Comparison of ENCODE assay signal across 13 cellular contexts in the genomic region with DNA sequence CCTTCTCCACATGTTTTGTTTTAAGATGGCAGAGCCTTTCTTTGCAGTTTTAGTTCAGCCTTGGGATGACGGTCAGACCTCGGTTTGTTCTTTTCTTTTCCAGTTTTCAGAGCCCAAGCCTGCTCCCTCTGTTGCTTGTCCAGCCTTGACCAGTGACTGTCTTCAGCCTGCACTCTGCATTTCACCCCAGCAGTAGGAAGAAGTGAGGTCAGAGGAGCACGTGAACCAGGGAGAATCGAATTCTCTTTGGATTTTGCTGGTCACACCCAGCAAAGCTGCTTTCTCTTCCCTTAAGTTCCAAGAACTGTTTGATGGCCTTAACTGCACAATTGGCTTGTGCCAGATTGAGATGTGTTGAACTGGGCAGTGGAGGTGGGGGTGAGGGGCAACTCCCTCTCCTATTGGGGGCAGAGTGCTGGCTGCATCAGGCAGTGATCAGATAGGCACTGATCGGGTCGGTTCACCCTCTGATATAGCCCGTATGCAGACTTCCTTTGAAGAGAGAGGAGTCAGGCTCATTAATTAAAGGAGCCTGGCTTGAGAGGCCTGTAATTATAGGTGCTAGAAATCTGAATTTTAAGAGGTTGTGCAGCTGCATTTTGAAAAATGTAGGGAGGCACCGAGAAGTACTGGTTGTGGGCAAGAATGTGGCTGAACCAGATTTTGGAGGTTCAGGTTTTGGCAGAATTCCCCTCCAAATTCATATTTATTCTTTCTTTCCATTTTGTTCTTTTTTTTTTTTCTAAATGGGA. TPM values are rescaled to one million over a fixed set of nuclear protein-coding genes. Genes with fewer than 3 reads are reported as not detected.
DNase-seq lines count a peak whose midpoint lies in the region; ATAC-seq and TF ChIP-seq lines count a peak whose summit lies in the region.
"Had no signal": no experiment of that assay in that cellular context is flagged by ENCODE, and none has a peak within 500 bp of the region (broad histone marks: within the 10 kb centered on the region; RNA-seq: fewer than 3 reads in every experiment).

No MANE protein-coding gene starts in this region.

- WGBS in adrenal gland, 4 donors, result 44 to 60% (median 50%) methylated on average over 8 of the region's 8 CpGs

- H3K27ac Mint-ChIP-seq in CD14-positive monocyte, result peak overlapping the region in 4 of 7 donors; percentile 36 to 58 (median 53)
- H3K27ac Mint-ChIP-seq: activated T-helper 1 cell treated with anti-CD3 and anti-CD28 coated beads, Interleukin-12 subunit alpha, Interleukin-12 subunit beta, Interleukin-2, Interleukin-4 antibody, amounts not matched to agents 30 ng/mL and 10 ng/mL and 1 ng/mL, durations not matched to agents 14 hours and 24 hours and 36 hours had no signal

- peaks cover 5% of the 10 kb centered on the region for H4K20me1 ChIP-seq in Karpas-422 (ENCODE audit: insufficient read depth, low read depth, low read length)

- H3K27me3 ChIP-seq in adrenal gland (no peaks in the 10 kb centered on the region), lower lobe of right lung (ENCODE audit: low read depth) (no peaks in the 10 kb centered on the region), Karpas-422 (ENCODE audit: low read length) (no peaks in the 10 kb centered on the region)
- H3K27me3 ChIP-seq: tibial nerve had no signal

- H3K36me3 ChIP-seq in adrenal gland (replicated peaks in 1 of 2) (no peaks in the 10 kb centered on the region), lower lobe of right lung (no peaks in the 10 kb centered on the region), Karpas-422 (ENCODE audit: insufficient read depth, low read length) (no peaks in the 10 kb centered on the region)
- H3K36me3 ChIP-seq: tibial nerve had no signal

- no peak overlapping the region for H3K9ac ChIP-seq in Karpas-422 (ENCODE audit: low read length)

- peaks cover 0 to 2% (median 0%) of the 10 kb centered on the region in 3 donors for H3K27me3 Mint-ChIP-seq in CD14-positive monocyte (ENCODE audit: low read depth in 3 of 3)

- peak overlapping the region in 3 of 5 donors; percentile 13 to 73 (median 72) for H3K27ac ChIP-seq in adrenal gland
- H3K27ac ChIP-seq in lower lobe of right lung, result peak overlapping the region; percentile 53
- H3K27ac ChIP-seq in Karpas-422 (ENCODE audit: low read length), result no peak overlapping the region
- H3K27ac ChIP-seq: tibial nerve had no signal

- no peak for TF ChIP-seq RAD21 in Ishikawa (IDR thresholded peaks at IDR 0.05; ENCODE audit: low read depth)

- no peak overlapping the region for H3K4me3 ChIP-seq in adrenal gland
- no peak overlapping the region for H3K4me3 ChIP-seq in lower lobe of right lung
- no peak overlapping the region for H3K4me3 ChIP-seq in Karpas-422 (ENCODE audit: low read length)
- H3K4me3 ChIP-seq: tibial nerve had no signal

- no peak overlapping the region for H3K4me2 ChIP-seq in Karpas-422 (ENCODE audit: low read depth, low read length, poor library complexity, severe bottlenecking)

- H3K4me3 Mint-ChIP-seq in CD14-positive monocyte, result no peak overlapping the region
- H3K4me3 Mint-ChIP-seq: activated T-helper 1 cell treated with anti-CD3 and anti-CD28 coated beads, Interleukin-12 subunit alpha, Interleukin-12 subunit beta, Interleukin-2, Interleukin-4 antibody, amounts not matched to agents 30 ng/mL and 10 ng/mL and 1 ng/mL, durations not matched to agents 14 hours and 24 hours and 36 hours had no signal

- ATAC-seq in lower lobe of right lung, result no peak
- no peak for ATAC-seq in GM21717 (IDR thresholded peaks at IDR 0.05; ENCODE audit: unreplicated experiment)

- H3K9me3 ChIP-seq in adrenal gland (replicated peaks in 1 of 3), result no peaks in the 10 kb centered on the region
- H3K9me3 ChIP-seq in lower lobe of right lung, result no peaks in the 10 kb centered on the region
- H3K9me3 ChIP-seq in Karpas-422 (ENCODE audit: low read length), result no peaks in the 10 kb centered on the region
- H3K9me3 ChIP-seq: tibial nerve had no signal

- TF ChIP-seq EP300 in Ishikawa (IDR thresholded peaks at IDR 0.05; ENCODE audit: borderline replicate concordance), result peak; percentile 45; the same call in 1 of the 2 replicates

- no peaks in the 10 kb centered on the region for H3K9me3 Mint-ChIP-seq in CD14-positive monocyte
- H3K9me3 Mint-ChIP-seq: activated T-helper 1 cell treated with anti-CD3 and anti-CD28 coated beads, Interleukin-12 subunit alpha, Interleukin-12 subunit beta, Interleukin-2, Interleukin-4 antibody, amounts not matched to agents 30 ng/mL and 10 ng/mL and 1 ng/mL, durations not matched to agents 14 hours and 24 hours and 36 hours had no signal

- intact Hi-C loops in CD14-positive monocyte (cut with micrococcal nuclease), result no loop called here
- intact Hi-C loops in adrenal gland (cut with DNase I), result no loop called here
- intact Hi-C loops in lower lobe of right lung (cut with DNase I), result loop anchor here (10.0 kb wide), 1 partner anchor 348 kb away; no protein-coding TSS in a partner anchor

- H2AFZ ChIP-seq in Karpas-422 (ENCODE audit: low read length), result no peak overlapping the region

- H3K4me1 ChIP-seq in adrenal gland (replicated peaks in 1 of 2), result peaks cover 11 to 20% of the 10 kb centered on the region in 2 donors
- peaks cover 59% of the 10 kb centered on the region for H3K4me1 ChIP-seq in lower lobe of right lung
- H3K4me1 ChIP-seq in Karpas-422 (ENCODE audit: low read length), result peaks cover 53% of the 10 kb centered on the region

- TF ChIP-seq POLR2A in adrenal gland (IDR thresholded peaks at IDR 0.05), result peak in 1 of 2 donors; percentile 36

- DNase-seq in CD14-positive monocyte (ENCODE audit: low spot score) (no peak), adrenal gland (peak in 4 of 7 donors; percentile 46 to 66 (median 59)), lower lobe of right lung (no peak), Karpas-422 (no peak), NCI-H2029 (lab: John Stamatoyannopoulos, UW) (no peak), hypothalamus (lab: John Stamatoyannopoulos, UW) (no peak)
- DNase-seq: activated CD4-positive, alpha-beta T cell treated with anti-CD3 and anti-CD28 coated beads, Interleukin-2, amount 50 U/mL, for 1 hour; foreskin melanocyte; NCI-H524 treated with DMSO at 0.1 percent for 48 hours had no signal

- TF ChIP-seq CTCF in CD14-positive monocyte (IDR thresholded peaks at IDR 0.05), result no peak
- TF ChIP-seq CTCF in adrenal gland (IDR thresholded peaks at IDR 0.05), result no peak
- TF ChIP-seq CTCF in lower lobe of right lung (IDR thresholded peaks at IDR 0.05), result no peak

- no peaks in the 10 kb centered on the region for H3K9me2 ChIP-seq in Karpas-422 (replicated peaks; ENCODE audit: insufficient read depth, low read length)

- peaks cover 83% of the 10 kb centered on the region for H3K79me2 ChIP-seq in Karpas-422 (ENCODE audit: low read length)

- H3K36me3 Mint-ChIP-seq in CD14-positive monocyte, result peaks cover 21 to 37% of the 10 kb centered on the region in 2 donors

- H3K4me1 Mint-ChIP-seq in CD14-positive monocyte, result peaks cover 11% of the 10 kb centered on the region

TF ChIP-seq in Ishikawa, 13 proteins besides CTCF, POLR2A, EP300 and RAD21:
- TF ChIP-seq TCF12 (IDR thresholded peaks at IDR 0.05; ENCODE audit: low read depth) (peak; percentile 62; the same call in 1 of the 2 replicates), TAF1 (IDR thresholded peaks at IDR 0.05; ENCODE audit: low read depth) (no peak), NFIC (IDR thresholded peaks at IDR 0.05) (peak; percentile 75), FOXM1 (IDR thresholded peaks at IDR 0.05; ENCODE audit: borderline replicate concordance, low read depth) (0 out of 2 replicates have a peak, but pooled peaks have one; percentile 40), CREB1 (IDR thresholded peaks at IDR 0.05; ENCODE audit: low read depth) (no peak), TEAD4 (IDR thresholded peaks at IDR 0.05) (peak; percentile 80)
- TF ChIP-seq, protein P1, sequence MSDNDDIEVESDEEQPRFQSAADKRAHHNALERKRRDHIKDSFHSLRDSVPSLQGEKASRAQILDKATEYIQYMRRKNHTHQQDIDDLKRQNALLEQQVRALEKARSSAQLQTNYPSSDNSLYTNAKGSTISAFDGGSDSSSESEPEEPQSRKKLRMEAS (IDR thresholded peaks at IDR 0.05), result peak; percentile 62; the same call in 1 of the 2 replicates
- TF ChIP-seq, protein P2, sequence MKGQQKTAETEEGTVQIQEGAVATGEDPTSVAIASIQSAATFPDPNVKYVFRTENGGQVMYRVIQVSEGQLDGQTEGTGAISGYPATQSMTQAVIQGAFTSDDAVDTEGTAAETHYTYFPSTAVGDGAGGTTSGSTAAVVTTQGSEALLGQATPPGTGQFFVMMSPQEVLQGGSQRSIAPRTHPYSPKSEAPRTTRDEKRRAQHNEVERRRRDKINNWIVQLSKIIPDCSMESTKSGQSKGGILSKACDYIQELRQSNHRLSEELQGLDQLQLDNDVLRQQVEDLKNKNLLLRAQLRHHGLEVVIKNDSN (IDR thresholded peaks at IDR 0.05), result peak; percentile 63; the same call in 1 of the 2 replicates

RNA-seq across cellular contexts. Expression of a gene that starts 42.4 kb away (rescaled TPM):
- polyA plus RNA-seq in CD14-positive monocyte, result 1 to 10 TPM; 2.2 to 2.7 TPM
- total RNA-seq in adrenal gland, result 10 to 100 TPM in 6 of 8 donors, 1 to 10 TPM in 2; 9.7 to 23.9 (median 18.1) TPM
- polyA plus RNA-seq in adrenal gland, result 10 to 100 TPM; 15.7 to 19.5 (median 19.5) TPM
- total RNA-seq in lower lobe of right lung, result 27.9 TPM
- total RNA-seq in Karpas-422 (2014; rRNA removed; shearing (Covaris generic); ENCODE audit: low replicate concordance), result 9.1 and 11.0 TPM in 2 replicates

RNA-seq across cellular contexts. Expression of a gene that starts 44.8 kb away (rescaled TPM):
- polyA plus RNA-seq in CD14-positive monocyte (10 to 100 TPM; 17.3 to 17.8 TPM), adrenal gland (10 to 100 TPM; 13.0 to 35.2 (median 13.0) TPM)
- total RNA-seq in adrenal gland (10 to 100 TPM; 22.5 to 42.1 (median 35.6) TPM), lower lobe of right lung (37.0 TPM)
- total RNA-seq in Karpas-422 (2014; rRNA removed; shearing (Covaris generic); ENCODE audit: low replicate concordance), result 42.9 and 61.9 TPM in 2 replicates

Comparison
In these comparisons a context has a peak if more than half of its experiments do, and no peak if none do; other contexts are left out.
1. DNase-seq: peak in adrenal gland (4 of 7); none in CD14-positive monocyte (single experiment), lower lobe of right lung (single experiment), Karpas-422 (single experiment), NCI-H2029 (single experiment) and hypothalamus (0 of 51).